In genomic region chr4:13998850-13999249, GRCh38 we compare ENCODE assay signal across 1 cellular context.
TF ChIP-seq lines count a peak whose summit lies in the region.

No MANE protein-coding gene starts in this region.

TF ChIP-seq in HepG2, 621 proteins besides CTCF, POLR2A, EP300 and RAD21 (continued from another document and continues in another):
- TF ChIP-seq ZFP36L2 (CRISPR knock-in tag; IDR thresholded peaks at IDR 0.05) (no peak), GPBP1L1 (CRISPR knock-in tag; IDR thresholded peaks at IDR 0.05) (no peak), ZNF33B (CRISPR knock-in tag; IDR thresholded peaks at IDR 0.05) (no peak), ZFP37 (CRISPR knock-in tag; IDR thresholded peaks at IDR 0.05; ENCODE audit: borderline replicate concordance) (no peak), FOXJ3 (CRISPR knock-in tag; IDR thresholded peaks at IDR 0.05; ENCODE audit: borderline replicate concordance) (no peak), CEBPB (IDR thresholded peaks at IDR 0.05; ENCODE audit: borderline replicate concordance, low read depth, low read length) (no peak), ARID3A (IDR thresholded peaks at IDR 0.05; ENCODE audit: low read depth, low read length) (no peak), LRRFIP1 (CRISPR knock-in tag; conservative IDR thresholded peaks at IDR 0.05) (no peak), ZNF281 (CRISPR knock-in tag; IDR thresholded peaks at IDR 0.05; ENCODE audit: borderline replicate concordance) (no peak; the same call in 1 of the 2 replicates), MIXL1 (CRISPR knock-in tag; IDR thresholded peaks at IDR 0.05) (no peak), NR2C2 (CRISPR knock-in tag; IDR thresholded peaks at IDR 0.05; ENCODE audit: borderline replicate concordance) (no peak), SKIL (CRISPR knock-in tag; IDR thresholded peaks at IDR 0.05; ENCODE audit: borderline replicate concordance) (no peak), ZNF264 (CRISPR knock-in tag; IDR thresholded peaks at IDR 0.05) (no peak), ZNF574 (CRISPR knock-in tag; IDR thresholded peaks at IDR 0.05) (no peak), ATRX (CRISPR knock-in tag; IDR thresholded peaks at IDR 0.05; ENCODE audit: borderline replicate concordance) (no peak), CHD4 (IDR thresholded peaks at IDR 0.05; ENCODE audit: borderline replicate concordance, low read length) (no peak), ZNF318 (CRISPR knock-in tag; IDR thresholded peaks at IDR 0.05) (no peak), ZNF644 (CRISPR knock-in tag; IDR thresholded peaks at IDR 0.05; ENCODE audit: low read depth) (0 out of 2 replicates have a peak, but pooled peaks have one; percentile 29), POLR2AphosphoS5 (IDR thresholded peaks at IDR 0.05; ENCODE audit: low read depth, low read length) (no peak), HMG20A (CRISPR knock-in tag; IDR thresholded peaks at IDR 0.05; ENCODE audit: borderline replicate concordance) (peak; percentile 76; the same call in 1 of the 2 replicates), ARID4A (CRISPR knock-in tag; IDR thresholded peaks at IDR 0.05; ENCODE audit: borderline replicate concordance) (no peak), GATAD2A (CRISPR knock-in tag; IDR thresholded peaks at IDR 0.05) (0 out of 2 replicates have a peak, but pooled peaks have one; percentile 45), TAF1 (CRISPR knock-in tag; IDR thresholded peaks at IDR 0.05) (no peak)
